ENCODE assay signal across 9 cellular contexts in the genomic region with DNA sequence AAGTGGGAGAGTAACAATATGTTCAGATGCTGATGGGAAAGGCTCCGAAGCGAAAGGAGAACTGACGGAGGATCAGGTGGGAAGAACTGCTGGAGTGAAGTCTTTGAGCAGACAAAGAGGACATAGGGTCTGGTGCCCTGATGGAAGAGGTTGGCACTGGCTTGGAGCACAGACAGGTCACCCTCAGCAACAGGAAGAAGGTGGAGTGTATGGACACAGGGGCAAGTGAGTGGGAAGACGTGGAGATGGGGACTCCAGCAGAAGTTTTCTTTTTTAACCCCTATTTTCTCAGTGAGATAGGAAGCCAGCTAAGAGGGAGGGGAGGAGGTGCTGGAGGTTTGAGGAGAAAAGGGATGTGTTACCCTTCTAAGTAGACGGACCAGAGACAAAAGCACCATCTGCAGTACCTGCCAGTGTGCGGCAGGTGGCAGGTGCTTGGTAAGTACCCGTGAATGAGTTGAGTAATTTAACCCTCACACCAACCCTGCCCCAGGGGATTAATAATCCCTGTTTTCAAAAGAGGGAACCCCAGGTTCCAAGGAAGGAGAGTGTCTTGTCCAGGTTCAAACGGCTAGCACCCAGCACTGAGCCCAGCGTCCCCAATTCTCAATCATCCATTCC. TPM values are rescaled to one million over a fixed set of nuclear protein-coding genes. Genes with fewer than 3 reads are reported as not detected.
DNase-seq lines count a peak whose midpoint lies in the region; ATAC-seq, FAIRE-seq and TF ChIP-seq lines count a peak whose summit lies in the region.
"Had no signal": no experiment of that assay in that cellular context is flagged by ENCODE, and none has a peak within 500 bp of the region (broad histone marks: within the 10 kb centered on the region; RNA-seq: fewer than 3 reads in every experiment).

No MANE protein-coding gene starts in this region.

- H3K9me3 ChIP-seq in neural progenitor cell (ENCODE audit: low read depth): no peaks in the 10 kb centered on the region
- H3K9me3 ChIP-seq: ascending aorta had no signal

- H3K4me1 Mint-ChIP-seq in brain (no peaks in the 10 kb centered on the region), neural progenitor cell (no peaks in the 10 kb centered on the region)

- TF ChIP-seq CTCF in GM12864 (IDR thresholded peaks at IDR 0.05; ENCODE audit: low read depth, low read length, missing control alignments) (peak; percentile 64), brain (conservative IDR thresholded peaks at IDR 0.05) (peak; percentile 23 to 50), neural progenitor cell (IDR thresholded peaks at IDR 0.05) (peak; percentile 50)

- H3K9me3 Mint-ChIP-seq in brain (no peaks in the 10 kb centered on the region), neural progenitor cell (peaks cover 4% of the 10 kb centered on the region)

- no peaks in the 10 kb centered on the region for H3F3A ChIP-seq in neural progenitor cell (ENCODE audit: low read depth)

- no peaks in the 10 kb centered on the region for H3K4me1 ChIP-seq in neural progenitor cell
- H3K4me1 ChIP-seq: ascending aorta had no signal

- H3K4me3 Mint-ChIP-seq in brain (no peak overlapping the region), neural progenitor cell (no peak overlapping the region)

- H3K27me3 ChIP-seq in neural progenitor cell: peaks cover 51% of the 10 kb centered on the region
- H3K27me3 ChIP-seq: ascending aorta had no signal

- no peak overlapping the region for H3K4me2 ChIP-seq in neural progenitor cell

- no peaks in the 10 kb centered on the region for H3K36me3 ChIP-seq in neural progenitor cell

- no peaks in the 10 kb centered on the region for H3K79me2 ChIP-seq in neural progenitor cell (ENCODE audit: low read depth)

- DNase-seq in GM12864 (ENCODE audit: low read depth) (no peak), NCI-H146 treated with DMSO at 0.1 percent for 48 hours (lab: John Stamatoyannopoulos, UW; ENCODE audit: unreplicated experiment) (peak; percentile 36), neural progenitor cell (ENCODE audit: low spot score) (peak; percentile 73), GM19239 (ENCODE audit: insufficient read length, low spot score) (no peak), left lobe of liver (ENCODE audit: low spot score) (no peak), NCI-H524 treated with DMSO at 0.1 percent for 48 hours (lab: John Stamatoyannopoulos, UW) (no peak)

- H3K4me3 ChIP-seq in GM12864 (ENCODE audit: low read depth, low read length) (no peak overlapping the region), neural progenitor cell (no peak overlapping the region)
- H3K4me3 ChIP-seq: ascending aorta had no signal

- no peak overlapping the region for H3K27ac ChIP-seq in neural progenitor cell
- H3K27ac ChIP-seq: ascending aorta had no signal

- no peak for ATAC-seq in GM21723 (IDR thresholded peaks at IDR 0.05; ENCODE audit: unreplicated experiment)
- ATAC-seq in left lobe of liver: no peak

- H4K20me1 ChIP-seq in neural progenitor cell (ENCODE audit: low read depth): no peaks in the 10 kb centered on the region

- H3K27me3 Mint-ChIP-seq in brain: peaks cover 22% of the 10 kb centered on the region
- H3K27me3 Mint-ChIP-seq in neural progenitor cell (ENCODE audit: insufficient read depth, low read depth): peaks cover 14% of the 10 kb centered on the region

- H3K36me3 Mint-ChIP-seq in brain: peaks cover 4% of the 10 kb centered on the region
- peaks cover 6% of the 10 kb centered on the region for H3K36me3 Mint-ChIP-seq in neural progenitor cell

- FAIRE-seq in GM19239 (lab: Jason Lieb, UNC): no peak

- no peak overlapping the region for H3K9ac ChIP-seq in neural progenitor cell

- no peak overlapping the region for H2AFZ ChIP-seq in neural progenitor cell (replicated peaks)

- H3K27ac Mint-ChIP-seq in brain (no peak overlapping the region), neural progenitor cell (peak overlapping the region; percentile 28)

RNA-seq across cellular contexts. Expression of gene HAS1, which starts 11.2 kb away (rescaled TPM):
- polyA plus RNA-seq in brain (ENCODE audit: insufficient read depth, low read depth, low replicate concordance): 0.92 TPM
- total RNA-seq in neural progenitor cell (ENCODE audit: low replicate concordance): 0.37 and 0.69 TPM in 2 replicates
- not detected for total RNA-seq in left lobe of liver

RNA-seq across cellular contexts. Expression of gene SPACA6, which starts 19.4 kb away (rescaled TPM):
- polyA plus RNA-seq in brain (ENCODE audit: insufficient read depth, low read depth, low replicate concordance): 5.9 TPM
- 6.9 and 12.0 TPM in 2 replicates for total RNA-seq in neural progenitor cell (ENCODE audit: low replicate concordance)
- total RNA-seq in left lobe of liver: 4.3 TPM

RNA-seq across cellular contexts. Expression of gene FPR1, which starts 39.1 kb away (rescaled TPM):
- 3.1 TPM for polyA plus RNA-seq in brain (ENCODE audit: insufficient read depth, low read depth, low replicate concordance)
- total RNA-seq in neural progenitor cell (ENCODE audit: low replicate concordance) (not detected in 2 replicates), left lobe of liver (1.4 TPM)

RNA-seq across cellular contexts. Expression of gene FPR2, which starts 48.4 kb away (rescaled TPM):
- polyA plus RNA-seq in brain (ENCODE audit: insufficient read depth, low read depth, low replicate concordance): 0.29 TPM
- total RNA-seq in neural progenitor cell (ENCODE audit: low replicate concordance) (not detected in 2 replicates), left lobe of liver (0.73 TPM)

Comparison
In these comparisons a context has a peak if more than half of its experiments do, and no peak if none do; other contexts are left out.
1. DNase-seq: peak in NCI-H146 treated with DMSO at 0.1 percent for 48 hours (single experiment) and neural progenitor cell (single experiment); none in GM12864 (single experiment), GM19239 (single experiment), left lobe of liver (single experiment) and NCI-H524 treated with DMSO at 0.1 percent for 48 hours (single experiment).
2. Peak in every context shown above with its lines, with median percentiles within 50 percentile points of each other: CTCF ChIP-seq.